In genomic region chr10:6151087-6151977, GRCh38 we compare ENCODE assay signal across 8 cellular contexts. TPM values are rescaled to one million over a fixed set of nuclear protein-coding genes. Genes with fewer than 3 reads are reported as not detected.
DNase-seq lines count a peak whose midpoint lies in the region; ATAC-seq, FAIRE-seq and TF ChIP-seq lines count a peak whose summit lies in the region.

No MANE protein-coding gene starts in this region.

- H3K36me3 Mint-ChIP-seq in immature natural killer cell: no peaks in the 10 kb centered on the region

- DNase-seq in RPMI8226 (peak; percentile 37), brain microvascular endothelial cell (peak; percentile 65), immature natural killer cell (peak; percentile 55 to 72 (median 67)), small intestine (peak; percentile 60), mesenteric fat pad (ENCODE audit: low spot score) (no peak)

- peak overlapping the region; percentile 66 for H3K4me2 ChIP-seq in BLaER1

- no peaks in the 10 kb centered on the region for H3K27me3 ChIP-seq in BLaER1
- no peaks in the 10 kb centered on the region for H3K27me3 ChIP-seq in brain microvascular endothelial cell (replicated peaks)
- H3K27me3 ChIP-seq in small intestine (ENCODE audit: control insufficient read depth in 2 of 2, insufficient read depth in 2 of 2, low read length in 2 of 2): no peaks in the 10 kb centered on the region

- H3K9me3 ChIP-seq in BLaER1 (peaks cover 6% of the 10 kb centered on the region; the same call in 1 of the 2 replicates), small intestine (ENCODE audit: control insufficient read depth, low read depth) (no peaks in the 10 kb centered on the region)

- peak overlapping the region; percentile 67 to 87 (median 84) for H3K4me3 Mint-ChIP-seq in immature natural killer cell

- H3K9ac ChIP-seq in BLaER1: peak overlapping the region; percentile 17; the same call in 1 of the 2 replicates

- FAIRE-seq in small intestine (lab: Jason Lieb, UNC): no peak

- no peaks in the 10 kb centered on the region for H3K9me3 Mint-ChIP-seq in immature natural killer cell

- H3K4me1 ChIP-seq in BLaER1 (peaks cover 52% of the 10 kb centered on the region), small intestine (ENCODE audit: control insufficient read depth in 2 of 2, insufficient read depth in 1 of 2, low read depth in 1 of 2, low read length in 1 of 2) (peaks cover 4 to 10% of the 10 kb centered on the region in 2 donors)

- peaks cover 35% of the 10 kb centered on the region for H3K36me3 ChIP-seq in BLaER1
- no peaks in the 10 kb centered on the region for H3K36me3 ChIP-seq in brain microvascular endothelial cell (replicated peaks)
- H3K36me3 ChIP-seq in small intestine (ENCODE audit: control insufficient read depth in 2 of 2, insufficient read depth in 2 of 2, low read length in 2 of 2): no peaks in the 10 kb centered on the region

- WGBS in small intestine, 3 donors: 35 to 73% (median 62%) methylated on average over 22 of the region's 22 CpGs

- peaks cover 86% of the 10 kb centered on the region for H4K20me1 ChIP-seq in BLaER1

- H3K4me3 ChIP-seq in BLaER1 (peak overlapping the region; percentile 12; the same call in 1 of the 2 replicates), brain microvascular endothelial cell (ENCODE audit: low read depth, low read length) (no peak overlapping the region), small intestine (ENCODE audit: low read depth in 1 of 2, low read length in 2 of 2) (no peak overlapping the region)

- in situ Hi-C loops in brain microvascular endothelial cell (cut with HindIII; ENCODE audit: low pct_ligation_motif_present, low sequenced_read_pairs): no loop called here

- peaks cover 41 to 48% of the 10 kb centered on the region in 2 donors for H3K4me1 Mint-ChIP-seq in immature natural killer cell

- H3K27me3 Mint-ChIP-seq in immature natural killer cell (ENCODE audit: low read depth in 3 of 3): peaks cover 0 to 8% (median 0%) of the 10 kb centered on the region in 3 donors

- H3K27ac ChIP-seq in BLaER1: peak overlapping the region; percentile 36
- H3K27ac ChIP-seq in brain microvascular endothelial cell: no peak overlapping the region
- peak overlapping the region in 1 of 2 donors; percentile 71 for H3K27ac ChIP-seq in small intestine (ENCODE audit: low read depth in 1 of 2, low read length in 1 of 2)

- TF ChIP-seq CTCF in brain microvascular endothelial cell (IDR thresholded peaks at IDR 0.05; ENCODE audit: low read depth, low read length, missing control alignments): peak; percentile 86

- peak; percentile 64 for ATAC-seq in GM18870 (IDR thresholded peaks at IDR 0.05; ENCODE audit: unreplicated experiment)
- peak; percentile 51 for ATAC-seq in HG03060 (IDR thresholded peaks at IDR 0.05; ENCODE audit: low read depth, unreplicated experiment)

- peak overlapping the region; percentile 75 to 95 (median 87) for H3K27ac Mint-ChIP-seq in immature natural killer cell

RNA-seq across cellular contexts. Expression of gene PFKFB3, which starts 51.4 kb away (rescaled TPM):
- polyA plus RNA-seq in immature natural killer cell (1 to 10 TPM; 3.2 to 8.0 (median 3.9) TPM), small intestine (10 to 100 TPM; 10.1 to 28.4 (median 17.0) TPM)
- total RNA-seq in mesenteric fat pad: 441 TPM
